5 cellular contexts compared by ENCODE assay signal in genomic region chr3:52284051-52284450, GRCh38. TPM values are rescaled to one million over a fixed set of nuclear protein-coding genes. Genes with fewer than 3 reads are reported as not detected.
DNase-seq lines count a peak whose midpoint lies in the region; ATAC-seq, FAIRE-seq and TF ChIP-seq lines count a peak whose summit lies in the region.
"Not testable (repeated sequence)": the region's sequence is repeated elsewhere in the genome, so short reads cannot be mapped to it uniquely, and the experiment has no call there.

No MANE protein-coding gene starts in this region.

- BruUV-seq in HepG2 (replicated peaks; lab: Mats Ljungman, UMichigan) = not testable (repeated sequence)

- intact Hi-C loops in HepG2 (cut with micrococcal nuclease; ENCODE audit: unreplicated experiment) = loop anchor here (10.0 kb wide), 1 partner anchor 469 kb away; no protein-coding TSS in a partner anchor

- not testable (repeated sequence) for H2AFZ ChIP-seq in astrocyte (ENCODE audit: low read depth, low read length); HepG2 (ENCODE audit: low read length)

- TF ChIP-seq EP300 in HepG2 (IDR thresholded peaks at IDR 0.05; ENCODE audit: low read depth in 2 of 2, low read length in 2 of 2); HepG2 (CRISPR knock-in tag; IDR thresholded peaks at IDR 0.05; ENCODE audit: borderline replicate concordance): not testable (repeated sequence)

- H3K4me1 Mint-ChIP-seq in T-helper 17 cell (peaks cover 38% of the 10 kb centered on the region), astrocyte (ENCODE audit: low read depth, unreplicated experiment) (peaks cover 27% of the 10 kb centered on the region)
- peaks cover 66% of the 10 kb centered on the region for H3K4me1 Mint-ChIP-seq in activated T-cell treated with anti-CD3 and anti-CD28 coated beads, Interleukin-2, amount 50 U/mL, for 24 hours (ENCODE audit: low read depth)
- H3K4me1 Mint-ChIP-seq in stimulated activated effector memory CD8-positive, alpha-beta T cell treated with anti-CD3 and anti-CD28 coated beads, Interleukin-12 subunit alpha, Interleukin-12 subunit beta, amount 100 ng/mL, for 72 hours = peaks cover 59% of the 10 kb centered on the region

- POLR2A ChIA-PET in HepG2 (lab: Yijun Ruan, JAX) = interaction anchor here (9.0 kb wide), 1 partner anchor 48 kb away, joined by 126 read pairs; the partner anchor contains the start of gene TWF2

- ATAC-seq in T-helper 17 cell; HepG2; stimulated activated effector memory CD8-positive, alpha-beta T cell treated with anti-CD3 and anti-CD28 coated beads, Interleukin-12 subunit alpha, Interleukin-12 subunit beta, amount 100 ng/mL, for 72 hours: not testable (repeated sequence)

- H3K4me2 ChIP-seq in astrocyte (ENCODE audit: low read length); HepG2 (ENCODE audit: low read depth, low read length): not testable (repeated sequence)

- H3K9ac ChIP-seq in astrocyte (ENCODE audit: low read length); HepG2 (ENCODE audit: insufficient read depth, low read depth, low read length): not testable (repeated sequence)

- peaks cover 15% of the 10 kb centered on the region for H3K79me2 ChIP-seq in astrocyte (ENCODE audit: insufficient read depth, low read length)
- not testable (repeated sequence) for H3K79me2 ChIP-seq in HepG2 (ENCODE audit: insufficient read depth, low read length)

- H4K20me1 ChIP-seq in astrocyte (ENCODE audit: insufficient read depth, low read length); HepG2 (ENCODE audit: insufficient read depth, low read length): not testable (repeated sequence)

- in situ Hi-C loops in HepG2 (cut with HindIII; ENCODE audit: extremely low pct_ligation_motif_present, low pct_unique_long_range_greater_than_20kb) = not testable (repeated sequence)

- WGBS in HepG2 (ENCODE audit: low lambda C conversion rate) = 78% methylated on average over 4 of the region's 4 CpGs

- not testable (repeated sequence) for H3K4me3 Mint-ChIP-seq in T-helper 17 cell; activated T-cell treated with anti-CD3 and anti-CD28 coated beads, Interleukin-2, amount 50 U/mL, for 24 hours; astrocyte (ENCODE audit: unreplicated experiment); stimulated activated effector memory CD8-positive, alpha-beta T cell treated with anti-CD3 and anti-CD28 coated beads, Interleukin-12 subunit alpha, Interleukin-12 subunit beta, amount 100 ng/mL, for 72 hours

- not testable (repeated sequence) for H3K9me3 ChIP-seq in T-helper 17 cell (ENCODE audit: control insufficient read depth, low read length, poor library complexity, severe bottlenecking); astrocyte (ENCODE audit: insufficient read depth, low read depth, low read length); HepG2 (ENCODE audit: low read length)

- not testable (repeated sequence) for H3K27me3 Mint-ChIP-seq in T-helper 17 cell; activated T-cell treated with anti-CD3 and anti-CD28 coated beads, Interleukin-2, amount 50 U/mL, for 24 hours; astrocyte (ENCODE audit: low read depth, unreplicated experiment)

- not testable (repeated sequence) for TF ChIP-seq CTCF in astrocyte (IDR thresholded peaks at IDR 0.05; ENCODE audit: insufficient read depth, low read depth, low read length); HepG2 (CRISPR knock-in tag; IDR thresholded peaks at IDR 0.05)

- H3K4me1 ChIP-seq in astrocyte (ENCODE audit: insufficient read depth, low read length) (peaks cover 27% of the 10 kb centered on the region), HepG2 (ENCODE audit: insufficient read depth, low read length) (peaks cover 85% of the 10 kb centered on the region)

- not testable (repeated sequence) for H3K4me3 ChIP-seq in astrocyte (ENCODE audit: insufficient read depth, low read depth, low read length); HepG2 (replicated peaks in 1 of 3; ENCODE audit: insufficient read depth in 1 of 3, low read depth in 2 of 3, low read length in 3 of 3)

- not testable (repeated sequence) for H3K36me3 Mint-ChIP-seq in T-helper 17 cell (ENCODE audit: low read depth); astrocyte (ENCODE audit: low read depth, unreplicated experiment)
- H3K36me3 Mint-ChIP-seq in activated T-cell treated with anti-CD3 and anti-CD28 coated beads, Interleukin-2, amount 50 U/mL, for 24 hours (ENCODE audit: low read depth) = peaks cover 59% of the 10 kb centered on the region
- H3K36me3 Mint-ChIP-seq in stimulated activated effector memory CD8-positive, alpha-beta T cell treated with anti-CD3 and anti-CD28 coated beads, Interleukin-12 subunit alpha, Interleukin-12 subunit beta, amount 100 ng/mL, for 72 hours = peaks cover 50% of the 10 kb centered on the region

- not testable (repeated sequence) for TF ChIP-seq POLR2A in HepG2 (IDR thresholded peaks at IDR 0.05; ENCODE audit: insufficient read depth in 1 of 2, low read depth in 2 of 2, low read length in 2 of 2)

- H3K27ac ChIP-seq in astrocyte (ENCODE audit: low read depth, low read length) = not testable (repeated sequence)
- H3K27ac ChIP-seq in HepG2 (ENCODE audit: extremely low read length, insufficient read depth, low read length) = peak overlapping the region; percentile 96

- H3K27me3 ChIP-seq in astrocyte (ENCODE audit: insufficient read depth, low read length); HepG2 (ENCODE audit: control insufficient read depth in 1 of 2, insufficient read depth in 2 of 2, low read length in 2 of 2): not testable (repeated sequence)

- H3K36me3 ChIP-seq in astrocyte (ENCODE audit: insufficient read depth, low read length); HepG2 (replicated peaks in 1 of 2; ENCODE audit: control insufficient read depth in 1 of 2, insufficient read depth in 2 of 2, low read length in 2 of 2): not testable (repeated sequence)

- not testable (repeated sequence) for H3K9me3 Mint-ChIP-seq in activated T-cell treated with anti-CD3 and anti-CD28 coated beads, Interleukin-2, amount 50 U/mL, for 24 hours; astrocyte (ENCODE audit: unreplicated experiment); stimulated activated effector memory CD8-positive, alpha-beta T cell treated with anti-CD3 and anti-CD28 coated beads, Interleukin-12 subunit alpha, Interleukin-12 subunit beta, amount 100 ng/mL, for 72 hours

- TF ChIP-seq RAD21 in HepG2 (CRISPR knock-in tag; IDR thresholded peaks at IDR 0.05) = not testable (repeated sequence)

- CTCF ChIA-PET in HepG2 (lab: Yijun Ruan, JAX; ENCODE audit: low intra/inter-chr PET ratio, low total read pairs) = not testable (repeated sequence)

- H3K27ac Mint-ChIP-seq in T-helper 17 cell (peak overlapping the region; percentile 94), astrocyte (ENCODE audit: unreplicated experiment) (peak overlapping the region; percentile 12)
- H3K27ac Mint-ChIP-seq in activated T-cell treated with anti-CD3 and anti-CD28 coated beads, Interleukin-2, amount 50 U/mL, for 24 hours = peak overlapping the region; percentile 55
- H3K27ac Mint-ChIP-seq in stimulated activated effector memory CD8-positive, alpha-beta T cell treated with anti-CD3 and anti-CD28 coated beads, Interleukin-12 subunit alpha, Interleukin-12 subunit beta, amount 100 ng/mL, for 72 hours = peak overlapping the region; percentile 86

- not testable (repeated sequence) for FAIRE-seq in astrocyte (lab: Jason Lieb, UNC); HepG2 (lab: Jason Lieb, UNC)

- not testable (repeated sequence) for DNase-seq in T-helper 17 cell; astrocyte (ENCODE audit: low read depth); HepG2 (ENCODE audit: low spot score); stimulated activated effector memory CD8-positive, alpha-beta T cell treated with anti-CD3 and anti-CD28 coated beads, Interleukin-12 subunit alpha, Interleukin-12 subunit beta, amount 100 ng/mL, for 72 hours (ENCODE audit: low spot score in 2 of 2)
- DNase-seq in activated T-cell treated with anti-CD3 and anti-CD28 coated beads, Interleukin-2, amount 50 U/mL, for 24 hours = peak; percentile 27

RNA-seq across cellular contexts. Expression of gene GLYCTK, which starts 3.6 kb away (rescaled TPM):
- total RNA-seq in T-helper 17 cell (10 to 100 TPM; 30.6 to 42.2 TPM), astrocyte (4.8 and 5.2 TPM in 2 replicates), HepG2 (2016; rRNA removed; fragmentation: Illumina TruSeq; extraction: Trizol) (91.7 and 126 TPM in 2 replicates)
- 33.8 and 34.0 TPM in 2 replicates for total RNA-seq in HepG2 (2016; cell fraction: cytosol; rRNA removed; fragmentation: Illumina TruSeq; extraction: Trizol; ENCODE audit: low read depth)
- total RNA-seq in HepG2 (2016; cell fraction: insoluble cytoplasmic fraction; rRNA removed; fragmentation: Illumina TruSeq; extraction: Trizol) = 89.0 and 132 TPM in 2 replicates
- 68.4 and 70.3 TPM in 2 replicates for total RNA-seq in HepG2 (2016; cell fraction: membrane; rRNA removed; fragmentation: Illumina TruSeq; extraction: Trizol)
- 155 and 170 TPM in 2 replicates for total RNA-seq in HepG2 (2016; cell fraction: nucleus; rRNA removed; fragmentation: Illumina TruSeq; extraction: Trizol)
- polyA plus RNA-seq in HepG2 (2011; rRNA removed) = 70.0 and 102 TPM in 2 replicates
- polyA plus RNA-seq in HepG2 (2011; cell fraction: cytosol; rRNA removed) = 57.2 and 86.0 TPM in 2 replicates
- polyA plus RNA-seq in HepG2 (2011; cell fraction: nucleus; rRNA removed) = 489 and 498 TPM in 2 replicates
- polyA plus RNA-seq in HepG2 (2012) = 41.5 and 43.2 TPM in 2 replicates
- 21.7 and 24.0 TPM in 2 replicates for polyA plus RNA-seq in HepG2 (2016; cell fraction: cytosol; fragmentation: Illumina TruSeq; extraction: Trizol; ENCODE audit: low read depth)
- 64.0 and 68.6 TPM in 2 replicates for polyA plus RNA-seq in HepG2 (2016; cell fraction: insoluble cytoplasmic fraction; fragmentation: Illumina TruSeq; extraction: Trizol; ENCODE audit: low read depth)
- 44.9 and 46.0 TPM in 2 replicates for polyA plus RNA-seq in HepG2 (2016; cell fraction: membrane; fragmentation: Illumina TruSeq; extraction: Trizol; ENCODE audit: low read depth)
- polyA plus RNA-seq in HepG2 (2016; cell fraction: nucleus; fragmentation: Illumina TruSeq; extraction: Trizol; ENCODE audit: insufficient read depth, low read depth) = 216 and 226 TPM in 2 replicates
- polyA minus RNA-seq in HepG2 (2011; rRNA and poly(A)+ RNA removed; ENCODE audit: low replicate concordance) = 13.9 and 184 TPM in 2 replicates
- polyA minus RNA-seq in HepG2 (2011; cell fraction: cytosol; rRNA and poly(A)+ RNA removed) = 18.4 and 23.4 TPM in 2 replicates
- 164 and 185 TPM in 2 replicates for polyA minus RNA-seq in HepG2 (2011; cell fraction: nucleus; rRNA and poly(A)+ RNA removed)

RNA-seq across cellular contexts. Expression of gene WDR82, which starts 5.6 kb away (rescaled TPM):
- total RNA-seq in T-helper 17 cell (100 to 1,000 TPM; 109 to 114 TPM), astrocyte (57.4 and 59.7 TPM in 2 replicates), HepG2 (2016; rRNA removed; fragmentation: Illumina TruSeq; extraction: Trizol) (59.5 and 62.0 TPM in 2 replicates)
- total RNA-seq in HepG2 (2016; cell fraction: cytosol; rRNA removed; fragmentation: Illumina TruSeq; extraction: Trizol; ENCODE audit: low read depth) = 6.3 and 6.7 TPM in 2 replicates
- 58.9 and 60.5 TPM in 2 replicates for total RNA-seq in HepG2 (2016; cell fraction: insoluble cytoplasmic fraction; rRNA removed; fragmentation: Illumina TruSeq; extraction: Trizol)
- 27.7 and 28.8 TPM in 2 replicates for total RNA-seq in HepG2 (2016; cell fraction: membrane; rRNA removed; fragmentation: Illumina TruSeq; extraction: Trizol)
- 32.4 and 32.6 TPM in 2 replicates for total RNA-seq in HepG2 (2016; cell fraction: nucleus; rRNA removed; fragmentation: Illumina TruSeq; extraction: Trizol)
- 39.1 and 41.9 TPM in 2 replicates for polyA plus RNA-seq in HepG2 (2011; rRNA removed)
- 23.5 and 37.7 TPM in 2 replicates for polyA plus RNA-seq in HepG2 (2011; cell fraction: cytosol; rRNA removed)
- 10.7 and 14.5 TPM in 2 replicates for polyA plus RNA-seq in HepG2 (2011; cell fraction: nucleus; rRNA removed)
- 48.3 and 52.2 TPM in 2 replicates for polyA plus RNA-seq in HepG2 (2012)
- polyA plus RNA-seq in HepG2 (2016; cell fraction: cytosol; fragmentation: Illumina TruSeq; extraction: Trizol; ENCODE audit: low read depth) = 3.6 and 4.2 TPM in 2 replicates
- 60.6 and 66.1 TPM in 2 replicates for polyA plus RNA-seq in HepG2 (2016; cell fraction: insoluble cytoplasmic fraction; fragmentation: Illumina TruSeq; extraction: Trizol; ENCODE audit: low read depth)
- 13.9 and 15.0 TPM in 2 replicates for polyA plus RNA-seq in HepG2 (2016; cell fraction: membrane; fragmentation: Illumina TruSeq; extraction: Trizol; ENCODE audit: low read depth)
- polyA plus RNA-seq in HepG2 (2016; cell fraction: nucleus; fragmentation: Illumina TruSeq; extraction: Trizol; ENCODE audit: insufficient read depth, low read depth) = 38.8 and 40.8 TPM in 2 replicates
- 52.7 and 77.7 TPM in 2 replicates for polyA minus RNA-seq in HepG2 (2011; rRNA and poly(A)+ RNA removed; ENCODE audit: low replicate concordance)
- polyA minus RNA-seq in HepG2 (2011; cell fraction: cytosol; rRNA and poly(A)+ RNA removed) = 29.3 and 33.9 TPM in 2 replicates
- polyA minus RNA-seq in HepG2 (2011; cell fraction: nucleus; rRNA and poly(A)+ RNA removed) = 28.7 and 33.2 TPM in 2 replicates

RNA-seq across cellular contexts. Expression of gene DNAH1, which starts 32.1 kb away (rescaled TPM):
- total RNA-seq in T-helper 17 cell (10 to 100 TPM; 50.3 to 58.5 TPM), astrocyte (2.2 and 2.3 TPM in 2 replicates), HepG2 (2016; rRNA removed; fragmentation: Illumina TruSeq; extraction: Trizol) (0.42 and 0.64 TPM in 2 replicates)
- total RNA-seq in HepG2 (2016; cell fraction: cytosol; rRNA removed; fragmentation: Illumina TruSeq; extraction: Trizol; ENCODE audit: low read depth) = under 0.01 and 0.35 TPM in 2 replicates
- total RNA-seq in HepG2 (2016; cell fraction: insoluble cytoplasmic fraction; rRNA removed; fragmentation: Illumina TruSeq; extraction: Trizol) = 0.18 and 0.74 TPM in 2 replicates
- 0.07 and 0.22 TPM in 2 replicates for total RNA-seq in HepG2 (2016; cell fraction: membrane; rRNA removed; fragmentation: Illumina TruSeq; extraction: Trizol)
- total RNA-seq in HepG2 (2016; cell fraction: nucleus; rRNA removed; fragmentation: Illumina TruSeq; extraction: Trizol) = 1.7 and 2.1 TPM in 2 replicates
- polyA plus RNA-seq in HepG2 (2011; rRNA removed) = 3.5 and 4.8 TPM in 2 replicates
- polyA plus RNA-seq in HepG2 (2011; cell fraction: cytosol; rRNA removed) = 0.85 and 1.5 TPM in 2 replicates
- polyA plus RNA-seq in HepG2 (2011; cell fraction: nucleus; rRNA removed) = 32.0 and 33.0 TPM in 2 replicates
- 2.0 and 3.0 TPM in 2 replicates for polyA plus RNA-seq in HepG2 (2012)
- polyA plus RNA-seq in HepG2 (2016; cell fraction: cytosol; fragmentation: Illumina TruSeq; extraction: Trizol; ENCODE audit: low read depth) = 0.07 TPM in 1 of 2 replicates, not detected in the other
- 0.13 and 0.34 TPM in 2 replicates for polyA plus RNA-seq in HepG2 (2016; cell fraction: insoluble cytoplasmic fraction; fragmentation: Illumina TruSeq; extraction: Trizol; ENCODE audit: low read depth)
- polyA plus RNA-seq in HepG2 (2016; cell fraction: membrane; fragmentation: Illumina TruSeq; extraction: Trizol; ENCODE audit: low read depth) = 0.09 and 0.14 TPM in 2 replicates
- 1.9 and 2.5 TPM in 2 replicates for polyA plus RNA-seq in HepG2 (2016; cell fraction: nucleus; fragmentation: Illumina TruSeq; extraction: Trizol; ENCODE audit: insufficient read depth, low read depth)
- polyA minus RNA-seq in HepG2 (2011; rRNA and poly(A)+ RNA removed; ENCODE audit: low replicate concordance) = 8.3 and 11.0 TPM in 2 replicates
- 0.35 and 0.99 TPM in 2 replicates for polyA minus RNA-seq in HepG2 (2011; cell fraction: cytosol; rRNA and poly(A)+ RNA removed)
- polyA minus RNA-seq in HepG2 (2011; cell fraction: nucleus; rRNA and poly(A)+ RNA removed) = 12.2 and 14.8 TPM in 2 replicates

RNA-seq across cellular contexts. Expression of gene PPM1M, which starts 38.5 kb away (rescaled TPM):
- total RNA-seq in T-helper 17 cell (10 to 100 TPM; 43.9 to 58.0 TPM), astrocyte (8.9 and 9.1 TPM in 2 replicates), HepG2 (2016; rRNA removed; fragmentation: Illumina TruSeq; extraction: Trizol) (1.5 and 2.5 TPM in 2 replicates)
- total RNA-seq in HepG2 (2016; cell fraction: cytosol; rRNA removed; fragmentation: Illumina TruSeq; extraction: Trizol; ENCODE audit: low read depth) = 0.91 and 1.1 TPM in 2 replicates
- total RNA-seq in HepG2 (2016; cell fraction: insoluble cytoplasmic fraction; rRNA removed; fragmentation: Illumina TruSeq; extraction: Trizol) = 2.2 and 2.4 TPM in 2 replicates
- total RNA-seq in HepG2 (2016; cell fraction: membrane; rRNA removed; fragmentation: Illumina TruSeq; extraction: Trizol) = 2.7 and 3.5 TPM in 2 replicates
- total RNA-seq in HepG2 (2016; cell fraction: nucleus; rRNA removed; fragmentation: Illumina TruSeq; extraction: Trizol) = 2.0 and 2.1 TPM in 2 replicates
- polyA plus RNA-seq in HepG2 (2011; rRNA removed) = 5.9 and 6.9 TPM in 2 replicates
- 4.4 and 5.2 TPM in 2 replicates for polyA plus RNA-seq in HepG2 (2011; cell fraction: cytosol; rRNA removed)
- polyA plus RNA-seq in HepG2 (2011; cell fraction: nucleus; rRNA removed) = 20.6 and 21.3 TPM in 2 replicates
- 4.0 and 4.5 TPM in 2 replicates for polyA plus RNA-seq in HepG2 (2012)
- 0.99 and 1.1 TPM in 2 replicates for polyA plus RNA-seq in HepG2 (2016; cell fraction: cytosol; fragmentation: Illumina TruSeq; extraction: Trizol; ENCODE audit: low read depth)
- polyA plus RNA-seq in HepG2 (2016; cell fraction: insoluble cytoplasmic fraction; fragmentation: Illumina TruSeq; extraction: Trizol; ENCODE audit: low read depth) = 2.0 and 2.3 TPM in 2 replicates
- 2.3 and 2.5 TPM in 2 replicates for polyA plus RNA-seq in HepG2 (2016; cell fraction: membrane; fragmentation: Illumina TruSeq; extraction: Trizol; ENCODE audit: low read depth)
- 3.6 and 4.3 TPM in 2 replicates for polyA plus RNA-seq in HepG2 (2016; cell fraction: nucleus; fragmentation: Illumina TruSeq; extraction: Trizol; ENCODE audit: insufficient read depth, low read depth)
- polyA minus RNA-seq in HepG2 (2011; rRNA and poly(A)+ RNA removed; ENCODE audit: low replicate concordance) = 8.9 and 14.9 TPM in 2 replicates
- polyA minus RNA-seq in HepG2 (2011; cell fraction: cytosol; rRNA and poly(A)+ RNA removed) = 1.5 and 1.9 TPM in 2 replicates
- 2.7 and 3.7 TPM in 2 replicates for polyA minus RNA-seq in HepG2 (2011; cell fraction: nucleus; rRNA and poly(A)+ RNA removed)

RNA-seq across cellular contexts. Expression of gene TWF2, which starts 45.1 kb away (rescaled TPM):
- 10 to 100 TPM; 44.8 to 48.2 TPM for total RNA-seq in T-helper 17 cell
- 103 and 105 TPM in 2 replicates for total RNA-seq in astrocyte
- total RNA-seq in HepG2 (2016; rRNA removed; fragmentation: Illumina TruSeq; extraction: Trizol) = 45.5 and 49.1 TPM in 2 replicates
- total RNA-seq in HepG2 (2016; cell fraction: cytosol; rRNA removed; fragmentation: Illumina TruSeq; extraction: Trizol; ENCODE audit: low read depth) = 9.3 and 10.4 TPM in 2 replicates
- total RNA-seq in HepG2 (2016; cell fraction: insoluble cytoplasmic fraction; rRNA removed; fragmentation: Illumina TruSeq; extraction: Trizol) = 46.7 and 47.5 TPM in 2 replicates
- 18.1 and 19.8 TPM in 2 replicates for total RNA-seq in HepG2 (2016; cell fraction: membrane; rRNA removed; fragmentation: Illumina TruSeq; extraction: Trizol)
- 19.0 and 20.5 TPM in 2 replicates for total RNA-seq in HepG2 (2016; cell fraction: nucleus; rRNA removed; fragmentation: Illumina TruSeq; extraction: Trizol)
- 108 and 123 TPM in 2 replicates for polyA plus RNA-seq in HepG2 (2011; rRNA removed)
- polyA plus RNA-seq in HepG2 (2011; cell fraction: cytosol; rRNA removed) = 139 and 201 TPM in 2 replicates
- 105 and 112 TPM in 2 replicates for polyA plus RNA-seq in HepG2 (2011; cell fraction: nucleus; rRNA removed)
- 63.2 and 85.2 TPM in 2 replicates for polyA plus RNA-seq in HepG2 (2012)
- polyA plus RNA-seq in HepG2 (2016; cell fraction: cytosol; fragmentation: Illumina TruSeq; extraction: Trizol; ENCODE audit: low read depth) = 10.6 and 11.3 TPM in 2 replicates
- polyA plus RNA-seq in HepG2 (2016; cell fraction: insoluble cytoplasmic fraction; fragmentation: Illumina TruSeq; extraction: Trizol; ENCODE audit: low read depth) = 55.3 and 58.3 TPM in 2 replicates
- polyA plus RNA-seq in HepG2 (2016; cell fraction: membrane; fragmentation: Illumina TruSeq; extraction: Trizol; ENCODE audit: low read depth) = 16.1 and 16.9 TPM in 2 replicates
- 37.2 and 39.4 TPM in 2 replicates for polyA plus RNA-seq in HepG2 (2016; cell fraction: nucleus; fragmentation: Illumina TruSeq; extraction: Trizol; ENCODE audit: insufficient read depth, low read depth)
- 46.6 and 135 TPM in 2 replicates for polyA minus RNA-seq in HepG2 (2011; rRNA and poly(A)+ RNA removed; ENCODE audit: low replicate concordance)
- polyA minus RNA-seq in HepG2 (2011; cell fraction: cytosol; rRNA and poly(A)+ RNA removed) = 84.6 and 87.5 TPM in 2 replicates
- polyA minus RNA-seq in HepG2 (2011; cell fraction: nucleus; rRNA and poly(A)+ RNA removed) = 18.5 and 25.0 TPM in 2 replicates

Comparison
In these comparisons a context has a peak if more than half of its experiments do, and no peak if none do; other contexts are left out.
1. H3K27ac Mint-ChIP-seq: peak in every context shown above with its lines; median percentile 94 in T-helper 17 cell; 86 in stimulated activated effector memory CD8-positive, alpha-beta T cell treated with anti-CD3 and anti-CD28 coated beads, Interleukin-12 subunit alpha, Interleukin-12 subunit beta, amount 100 ng/mL, for 72 hours; 55 in activated T-cell treated with anti-CD3 and anti-CD28 coated beads, Interleukin-2, amount 50 U/mL, for 24 hours; 12 in astrocyte.
2. RNA of gene DNAH1, which starts 32.1 kb away (total RNA-seq): 50.3 to 58.5 TPM in T-helper 17 cell; 2.2 to 2.3 TPM in astrocyte and under 0.01 to 2.1 TPM in HepG2; every median in the first group is over 10 times any median in the second.